18 cellular contexts compared by ENCODE assay signal in the genomic region with DNA sequence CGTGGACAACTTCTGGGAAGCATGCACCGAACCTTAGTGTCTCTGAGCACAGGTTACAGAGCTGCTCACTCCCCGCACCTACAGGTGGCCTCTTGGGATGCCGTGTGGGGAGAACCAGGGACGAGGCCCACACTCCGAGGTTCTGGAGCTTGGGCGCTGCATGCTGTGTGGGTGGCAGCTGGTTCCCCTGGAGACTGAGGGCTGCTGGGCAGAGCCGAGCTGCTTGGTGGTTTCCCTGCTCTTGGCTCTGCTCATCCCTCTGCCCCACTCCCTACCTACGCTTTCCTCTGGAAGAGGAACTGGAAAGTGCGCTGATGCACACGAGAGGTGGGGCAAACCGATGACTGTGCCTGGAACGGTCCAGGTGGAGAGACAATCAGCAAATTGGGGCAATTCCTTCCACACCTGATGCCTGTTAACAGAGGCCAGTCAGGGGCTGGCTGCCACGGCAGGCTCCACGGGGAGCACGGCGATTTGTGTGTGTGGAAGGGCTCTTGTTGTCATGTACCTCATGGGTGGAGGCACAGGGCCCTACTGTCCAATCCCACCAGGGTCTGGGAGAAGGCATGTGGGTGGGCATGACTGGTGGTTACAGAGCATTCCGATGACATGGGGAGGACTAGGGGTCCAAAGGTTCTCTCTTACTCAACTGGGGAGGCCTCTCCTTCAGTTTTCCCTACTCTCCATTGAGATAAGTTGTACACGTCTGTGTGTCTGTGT.
"Had no signal": no experiment of that assay in that cellular context is flagged by ENCODE, and none has a peak within 500 bp of the region (broad histone marks: within the 10 kb centered on the region; RNA-seq: fewer than 3 reads in every experiment).

No MANE protein-coding gene starts in this region.

- H3K36me3 ChIP-seq: right lobe of liver, upper lobe of left lung had no signal

- H3K4me3 Mint-ChIP-seq: activated CD8-positive, alpha-beta T cell treated with anti-CD3 and anti-CD28 coated beads, Interleukin-2, amount 10 ng/mL, durations not matched to agents 7 days and 5 days; activated naive CD8-positive, alpha-beta T cell treated with anti-CD3 and anti-CD28 coated beads for 36 hours; activated T-cell treated with anti-CD3 and anti-CD28 coated beads, Interleukin-2, amount 50 U/mL, for 72 hours; central memory CD8-positive, alpha-beta T cell; natural killer cell; stimulated activated naive CD8-positive, alpha-beta T cell treated with anti-CD3 and anti-CD28 coated beads, Interleukin-15, amount 100 ng/mL, for 72 hours had no signal

- H3K27ac Mint-ChIP-seq: activated CD8-positive, alpha-beta T cell treated with anti-CD3 and anti-CD28 coated beads, Interleukin-2, amount 10 ng/mL, durations not matched to agents 7 days and 5 days; activated naive CD8-positive, alpha-beta T cell treated with anti-CD3 and anti-CD28 coated beads for 36 hours; activated T-cell treated with anti-CD3 and anti-CD28 coated beads, Interleukin-2, amount 50 U/mL, for 72 hours; natural killer cell had no signal

- DNase-seq: activated CD4-positive, alpha-beta T cell treated with anti-CD3 and anti-CD28 coated beads for 48 hours; activated CD8-positive, alpha-beta memory T cell treated with anti-CD3 and anti-CD28 coated beads, Interleukin-2, amount 50 U/mL, for 4 hours; activated CD8-positive, alpha-beta T cell treated with anti-CD3 and anti-CD28 coated beads, Interleukin-2, amount 10 ng/mL, durations not matched to agents 7 days and 5 days; activated naive CD8-positive, alpha-beta T cell treated with anti-CD3 and anti-CD28 coated beads for 36 hours; activated T-cell treated with anti-CD3 and anti-CD28 coated beads, Interleukin-2, amount 50 U/mL, for 72 hours; body of pancreas; cortex of kidney; effector memory CD4-positive, alpha-beta T cell; foreskin keratinocyte; mammary epithelial cell; natural killer cell; right lobe of liver; stimulated activated naive CD8-positive, alpha-beta T cell treated with anti-CD3 and anti-CD28 coated beads, Interleukin-15, amount 100 ng/mL, for 72 hours; T-helper 2 cell; testis; upper lobe of left lung had no signal

- H3K9me3 ChIP-seq: body of pancreas, right lobe of liver, testis, upper lobe of left lung had no signal

- H3K9me3 Mint-ChIP-seq: activated naive CD8-positive, alpha-beta T cell treated with anti-CD3 and anti-CD28 coated beads for 36 hours; activated T-cell treated with anti-CD3 and anti-CD28 coated beads, Interleukin-2, amount 50 U/mL, for 72 hours; central memory CD8-positive, alpha-beta T cell; natural killer cell; stimulated activated naive CD8-positive, alpha-beta T cell treated with anti-CD3 and anti-CD28 coated beads, Interleukin-15, amount 100 ng/mL, for 72 hours had no signal

- H3K4me1 ChIP-seq: body of pancreas, foreskin keratinocyte, right lobe of liver had no signal

- ATAC-seq: activated CD8-positive, alpha-beta T cell treated with anti-CD3 and anti-CD28 coated beads, Interleukin-2, amount 10 ng/mL, durations not matched to agents 7 days and 5 days; activated T-cell treated with anti-CD3 and anti-CD28 coated beads, Interleukin-2, amount 50 U/mL, for 72 hours; body of pancreas; foreskin keratinocyte; natural killer cell; stimulated activated naive CD8-positive, alpha-beta T cell treated with anti-CD3 and anti-CD28 coated beads, Interleukin-15, amount 100 ng/mL, for 72 hours had no signal

- H3K27ac ChIP-seq: body of pancreas, foreskin keratinocyte, right lobe of liver, testis, upper lobe of left lung had no signal

- H3K36me3 Mint-ChIP-seq: natural killer cell had no signal

- H3K4me3 ChIP-seq: body of pancreas, right lobe of liver, smooth muscle cell, testis, upper lobe of left lung had no signal

- H3K27me3 Mint-ChIP-seq: activated naive CD8-positive, alpha-beta T cell treated with anti-CD3 and anti-CD28 coated beads for 36 hours; stimulated activated naive CD8-positive, alpha-beta T cell treated with anti-CD3 and anti-CD28 coated beads, Interleukin-15, amount 100 ng/mL, for 72 hours had no signal
